Comparison of ENCODE assay signal across 1 cellular context in the genomic region with DNA sequence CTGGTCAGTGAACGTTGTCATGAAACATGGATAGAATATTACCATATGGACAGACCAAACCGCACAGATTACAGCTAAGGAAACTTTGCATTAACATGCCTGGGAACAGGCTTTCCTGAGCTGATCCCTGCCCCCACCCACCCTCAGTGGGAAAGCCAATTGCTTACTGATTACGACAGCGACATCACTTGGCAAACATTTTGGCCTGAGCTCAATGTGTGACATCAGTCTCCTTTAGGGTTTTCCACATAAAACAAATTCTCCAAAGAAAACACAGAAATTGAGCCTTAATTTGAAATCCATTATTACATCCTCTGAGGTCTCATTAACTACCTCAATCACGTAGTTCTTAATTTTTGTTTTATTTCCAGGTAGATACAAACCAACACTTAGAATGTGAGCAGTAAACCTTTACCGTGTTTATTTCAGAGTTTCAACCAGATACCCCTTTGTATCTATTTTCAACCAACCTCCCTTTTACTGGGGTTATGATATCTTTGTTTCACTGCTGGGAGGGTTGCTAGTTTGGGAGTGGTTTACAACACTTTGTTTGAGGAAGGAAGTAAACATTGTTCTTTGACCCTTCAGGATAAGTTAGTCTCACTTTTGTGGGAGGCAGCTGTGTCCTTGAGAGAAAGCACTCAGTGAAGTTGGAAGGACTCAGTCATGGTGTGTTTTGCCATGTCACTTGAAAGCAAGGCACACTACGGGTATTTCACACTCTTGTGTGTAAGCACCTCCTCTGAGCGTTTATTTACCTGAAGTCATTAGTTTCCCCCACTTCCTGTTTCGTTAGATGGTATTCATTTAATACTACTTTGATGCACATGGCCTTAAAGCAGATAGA.
TF ChIP-seq lines count a peak whose summit lies in the region.

No MANE protein-coding gene starts in this region.

TF ChIP-seq in HepG2, 621 proteins besides CTCF, POLR2A, EP300 and RAD21 (continued from another document and continues in another):
- TF ChIP-seq, protein P1, sequence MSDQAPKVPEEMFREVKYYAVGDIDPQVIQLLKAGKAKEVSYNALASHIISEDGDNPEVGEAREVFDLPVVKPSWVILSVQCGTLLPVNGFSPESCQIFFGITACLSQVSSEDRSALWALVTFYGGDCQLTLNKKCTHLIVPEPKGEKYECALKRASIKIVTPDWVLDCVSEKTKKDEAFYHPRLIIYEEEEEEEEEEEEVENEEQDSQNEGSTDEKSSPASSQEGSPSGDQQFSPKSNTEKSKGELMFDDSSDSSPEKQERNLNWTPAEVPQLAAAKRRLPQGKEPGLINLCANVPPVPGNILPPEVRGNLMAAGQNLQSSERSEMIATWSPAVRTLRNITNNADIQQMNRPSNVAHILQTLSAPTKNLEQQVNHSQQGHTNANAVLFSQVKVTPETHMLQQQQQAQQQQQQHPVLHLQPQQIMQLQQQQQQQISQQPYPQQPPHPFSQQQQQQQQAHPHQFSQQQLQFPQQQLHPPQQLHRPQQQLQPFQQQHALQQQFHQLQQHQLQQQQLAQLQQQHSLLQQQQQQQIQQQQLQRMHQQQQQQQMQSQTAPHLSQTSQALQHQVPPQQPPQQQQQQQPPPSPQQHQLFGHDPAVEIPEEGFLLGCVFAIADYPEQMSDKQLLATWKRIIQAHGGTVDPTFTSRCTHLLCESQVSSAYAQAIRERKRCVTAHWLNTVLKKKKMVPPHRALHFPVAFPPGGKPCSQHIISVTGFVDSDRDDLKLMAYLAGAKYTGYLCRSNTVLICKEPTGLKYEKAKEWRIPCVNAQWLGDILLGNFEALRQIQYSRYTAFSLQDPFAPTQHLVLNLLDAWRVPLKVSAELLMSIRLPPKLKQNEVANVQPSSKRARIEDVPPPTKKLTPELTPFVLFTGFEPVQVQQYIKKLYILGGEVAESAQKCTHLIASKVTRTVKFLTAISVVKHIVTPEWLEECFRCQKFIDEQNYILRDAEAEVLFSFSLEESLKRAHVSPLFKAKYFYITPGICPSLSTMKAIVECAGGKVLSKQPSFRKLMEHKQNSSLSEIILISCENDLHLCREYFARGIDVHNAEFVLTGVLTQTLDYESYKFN (CRISPR knock-in tag; conservative IDR thresholded peaks at IDR 0.05) = peak; percentile 97
- no peak for TF ChIP-seq GZF1 (CRISPR knock-in tag; IDR thresholded peaks at IDR 0.05)
- TF ChIP-seq ZFP41 (CRISPR knock-in tag; IDR thresholded peaks at IDR 0.05; ENCODE audit: borderline replicate concordance) = no peak
- TF ChIP-seq MIER2 (CRISPR knock-in tag; IDR thresholded peaks at IDR 0.05) = peak; percentile 54; the same call in 1 of the 2 replicates
- TF ChIP-seq, protein P2, sequence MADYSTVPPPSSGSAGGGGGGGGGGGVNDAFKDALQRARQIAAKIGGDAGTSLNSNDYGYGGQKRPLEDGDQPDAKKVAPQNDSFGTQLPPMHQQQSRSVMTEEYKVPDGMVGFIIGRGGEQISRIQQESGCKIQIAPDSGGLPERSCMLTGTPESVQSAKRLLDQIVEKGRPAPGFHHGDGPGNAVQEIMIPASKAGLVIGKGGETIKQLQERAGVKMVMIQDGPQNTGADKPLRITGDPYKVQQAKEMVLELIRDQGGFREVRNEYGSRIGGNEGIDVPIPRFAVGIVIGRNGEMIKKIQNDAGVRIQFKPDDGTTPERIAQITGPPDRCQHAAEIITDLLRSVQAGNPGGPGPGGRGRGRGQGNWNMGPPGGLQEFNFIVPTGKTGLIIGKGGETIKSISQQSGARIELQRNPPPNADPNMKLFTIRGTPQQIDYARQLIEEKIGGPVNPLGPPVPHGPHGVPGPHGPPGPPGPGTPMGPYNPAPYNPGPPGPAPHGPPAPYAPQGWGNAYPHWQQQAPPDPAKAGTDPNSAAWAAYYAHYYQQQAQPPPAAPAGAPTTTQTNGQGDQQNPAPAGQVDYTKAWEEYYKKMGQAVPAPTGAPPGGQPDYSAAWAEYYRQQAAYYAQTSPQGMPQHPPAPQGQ (CRISPR knock-in tag; IDR thresholded peaks at IDR 0.05; ENCODE audit: borderline replicate concordance) = no peak
- TF ChIP-seq, protein P3, sequence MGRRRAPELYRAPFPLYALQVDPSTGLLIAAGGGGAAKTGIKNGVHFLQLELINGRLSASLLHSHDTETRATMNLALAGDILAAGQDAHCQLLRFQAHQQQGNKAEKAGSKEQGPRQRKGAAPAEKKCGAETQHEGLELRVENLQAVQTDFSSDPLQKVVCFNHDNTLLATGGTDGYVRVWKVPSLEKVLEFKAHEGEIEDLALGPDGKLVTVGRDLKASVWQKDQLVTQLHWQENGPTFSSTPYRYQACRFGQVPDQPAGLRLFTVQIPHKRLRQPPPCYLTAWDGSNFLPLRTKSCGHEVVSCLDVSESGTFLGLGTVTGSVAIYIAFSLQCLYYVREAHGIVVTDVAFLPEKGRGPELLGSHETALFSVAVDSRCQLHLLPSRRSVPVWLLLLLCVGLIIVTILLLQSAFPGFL (CRISPR knock-in tag; IDR thresholded peaks at IDR 0.05) = no peak
- TF ChIP-seq ZNF674 (CRISPR knock-in tag; IDR thresholded peaks at IDR 0.05; ENCODE audit: low read depth) = no peak
- TF ChIP-seq KLF15 (CRISPR knock-in tag; IDR thresholded peaks at IDR 0.05; ENCODE audit: borderline replicate concordance) = no peak
- TF ChIP-seq, protein P4, sequence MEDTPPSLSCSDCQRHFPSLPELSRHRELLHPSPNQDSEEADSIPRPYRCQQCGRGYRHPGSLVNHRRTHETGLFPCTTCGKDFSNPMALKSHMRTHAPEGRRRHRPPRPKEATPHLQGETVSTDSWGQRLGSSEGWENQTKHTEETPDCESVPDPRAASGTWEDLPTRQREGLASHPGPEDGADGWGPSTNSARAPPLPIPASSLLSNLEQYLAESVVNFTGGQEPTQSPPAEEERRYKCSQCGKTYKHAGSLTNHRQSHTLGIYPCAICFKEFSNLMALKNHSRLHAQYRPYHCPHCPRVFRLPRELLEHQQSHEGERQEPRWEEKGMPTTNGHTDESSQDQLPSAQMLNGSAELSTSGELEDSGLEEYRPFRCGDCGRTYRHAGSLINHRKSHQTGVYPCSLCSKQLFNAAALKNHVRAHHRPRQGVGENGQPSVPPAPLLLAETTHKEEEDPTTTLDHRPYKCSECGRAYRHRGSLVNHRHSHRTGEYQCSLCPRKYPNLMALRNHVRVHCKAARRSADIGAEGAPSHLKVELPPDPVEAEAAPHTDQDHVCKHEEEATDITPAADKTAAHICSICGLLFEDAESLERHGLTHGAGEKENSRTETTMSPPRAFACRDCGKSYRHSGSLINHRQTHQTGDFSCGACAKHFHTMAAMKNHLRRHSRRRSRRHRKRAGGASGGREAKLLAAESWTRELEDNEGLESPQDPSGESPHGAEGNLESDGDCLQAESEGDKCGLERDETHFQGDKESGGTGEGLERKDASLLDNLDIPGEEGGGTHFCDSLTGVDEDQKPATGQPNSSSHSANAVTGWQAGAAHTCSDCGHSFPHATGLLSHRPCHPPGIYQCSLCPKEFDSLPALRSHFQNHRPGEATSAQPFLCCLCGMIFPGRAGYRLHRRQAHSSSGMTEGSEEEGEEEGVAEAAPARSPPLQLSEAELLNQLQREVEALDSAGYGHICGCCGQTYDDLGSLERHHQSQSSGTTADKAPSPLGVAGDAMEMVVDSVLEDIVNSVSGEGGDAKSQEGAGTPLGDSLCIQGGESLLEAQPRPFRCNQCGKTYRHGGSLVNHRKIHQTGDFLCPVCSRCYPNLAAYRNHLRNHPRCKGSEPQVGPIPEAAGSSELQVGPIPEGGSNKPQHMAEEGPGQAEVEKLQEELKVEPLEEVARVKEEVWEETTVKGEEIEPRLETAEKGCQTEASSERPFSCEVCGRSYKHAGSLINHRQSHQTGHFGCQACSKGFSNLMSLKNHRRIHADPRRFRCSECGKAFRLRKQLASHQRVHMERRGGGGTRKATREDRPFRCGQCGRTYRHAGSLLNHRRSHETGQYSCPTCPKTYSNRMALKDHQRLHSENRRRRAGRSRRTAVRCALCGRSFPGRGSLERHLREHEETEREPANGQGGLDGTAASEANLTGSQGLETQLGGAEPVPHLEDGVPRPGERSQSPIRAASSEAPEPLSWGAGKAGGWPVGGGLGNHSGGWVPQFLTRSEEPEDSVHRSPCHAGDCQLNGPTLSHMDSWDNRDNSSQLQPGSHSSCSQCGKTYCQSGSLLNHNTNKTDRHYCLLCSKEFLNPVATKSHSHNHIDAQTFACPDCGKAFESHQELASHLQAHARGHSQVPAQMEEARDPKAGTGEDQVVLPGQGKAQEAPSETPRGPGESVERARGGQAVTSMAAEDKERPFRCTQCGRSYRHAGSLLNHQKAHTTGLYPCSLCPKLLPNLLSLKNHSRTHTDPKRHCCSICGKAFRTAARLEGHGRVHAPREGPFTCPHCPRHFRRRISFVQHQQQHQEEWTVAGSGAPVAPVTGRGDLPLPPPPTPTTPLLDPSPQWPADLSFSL (CRISPR knock-in tag; IDR thresholded peaks at IDR 0.05) = 0 out of 2 replicates have a peak, but pooled peaks have one; percentile 57
- TF ChIP-seq SRF (IDR thresholded peaks at IDR 0.05; ENCODE audit: low read depth, low read length) = no peak
- TF ChIP-seq, protein P5, sequence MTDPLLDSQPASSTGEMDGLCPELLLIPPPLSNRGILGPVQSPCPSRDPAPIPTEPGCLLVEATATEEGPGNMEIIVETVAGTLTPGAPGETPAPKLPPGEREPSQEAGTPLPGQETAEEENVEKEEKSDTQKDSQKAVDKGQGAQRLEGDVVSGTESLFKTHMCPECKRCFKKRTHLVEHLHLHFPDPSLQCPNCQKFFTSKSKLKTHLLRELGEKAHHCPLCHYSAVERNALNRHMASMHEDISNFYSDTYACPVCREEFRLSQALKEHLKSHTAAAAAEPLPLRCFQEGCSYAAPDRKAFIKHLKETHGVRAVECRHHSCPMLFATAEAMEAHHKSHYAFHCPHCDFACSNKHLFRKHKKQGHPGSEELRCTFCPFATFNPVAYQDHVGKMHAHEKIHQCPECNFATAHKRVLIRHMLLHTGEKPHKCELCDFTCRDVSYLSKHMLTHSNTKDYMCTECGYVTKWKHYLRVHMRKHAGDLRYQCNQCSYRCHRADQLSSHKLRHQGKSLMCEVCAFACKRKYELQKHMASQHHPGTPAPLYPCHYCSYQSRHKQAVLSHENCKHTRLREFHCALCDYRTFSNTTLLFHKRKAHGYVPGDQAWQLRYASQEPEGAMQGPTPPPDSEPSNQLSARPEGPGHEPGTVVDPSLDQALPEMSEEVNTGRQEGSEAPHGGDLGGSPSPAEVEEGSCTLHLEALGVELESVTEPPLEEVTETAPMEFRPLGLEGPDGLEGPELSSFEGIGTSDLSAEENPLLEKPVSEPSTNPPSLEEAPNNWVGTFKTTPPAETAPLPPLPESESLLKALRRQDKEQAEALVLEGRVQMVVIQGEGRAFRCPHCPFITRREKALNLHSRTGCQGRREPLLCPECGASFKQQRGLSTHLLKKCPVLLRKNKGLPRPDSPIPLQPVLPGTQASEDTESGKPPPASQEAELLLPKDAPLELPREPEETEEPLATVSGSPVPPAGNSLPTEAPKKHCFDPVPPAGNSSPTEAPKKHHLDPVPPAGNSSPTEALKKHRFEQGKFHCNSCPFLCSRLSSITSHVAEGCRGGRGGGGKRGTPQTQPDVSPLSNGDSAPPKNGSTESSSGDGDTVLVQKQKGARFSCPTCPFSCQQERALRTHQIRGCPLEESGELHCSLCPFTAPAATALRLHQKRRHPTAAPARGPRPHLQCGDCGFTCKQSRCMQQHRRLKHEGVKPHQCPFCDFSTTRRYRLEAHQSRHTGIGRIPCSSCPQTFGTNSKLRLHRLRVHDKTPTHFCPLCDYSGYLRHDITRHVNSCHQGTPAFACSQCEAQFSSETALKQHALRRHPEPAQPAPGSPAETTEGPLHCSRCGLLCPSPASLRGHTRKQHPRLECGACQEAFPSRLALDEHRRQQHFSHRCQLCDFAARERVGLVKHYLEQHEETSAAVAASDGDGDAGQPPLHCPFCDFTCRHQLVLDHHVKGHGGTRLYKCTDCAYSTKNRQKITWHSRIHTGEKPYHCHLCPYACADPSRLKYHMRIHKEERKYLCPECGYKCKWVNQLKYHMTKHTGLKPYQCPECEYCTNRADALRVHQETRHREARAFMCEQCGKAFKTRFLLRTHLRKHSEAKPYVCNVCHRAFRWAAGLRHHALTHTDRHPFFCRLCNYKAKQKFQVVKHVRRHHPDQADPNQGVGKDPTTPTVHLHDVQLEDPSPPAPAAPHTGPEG (CRISPR knock-in tag; IDR thresholded peaks at IDR 0.05) = peak; percentile 58; the same call in 1 of the 2 replicates
- no peak for TF ChIP-seq EED (CRISPR knock-in tag; IDR thresholded peaks at IDR 0.05)
- TF ChIP-seq TARDBP (CRISPR knock-in tag; IDR thresholded peaks at IDR 0.05) = peak; percentile 87
- TF ChIP-seq ZNF232 (CRISPR knock-in tag; IDR thresholded peaks at IDR 0.05; ENCODE audit: borderline replicate concordance) = no peak; the same call in 1 of the 2 replicates
- peak; percentile 92 for TF ChIP-seq ZNF605 (CRISPR knock-in tag; IDR thresholded peaks at IDR 0.05)
- no peak for TF ChIP-seq PCBP2 (optimal IDR thresholded peaks at IDR 0.05; ENCODE audit: low read depth, low read length, poor library complexity, severe bottlenecking)
- peak; percentile 77; the same call in 1 of the 2 replicates for TF ChIP-seq MIER3 (CRISPR knock-in tag; IDR thresholded peaks at IDR 0.05; ENCODE audit: borderline replicate concordance)
- peak; percentile 68 for TF ChIP-seq NR2F6 (IDR thresholded peaks at IDR 0.05)
- peak; percentile 79 for TF ChIP-seq NR2F6 (CRISPR knock-in tag; IDR thresholded peaks at IDR 0.05)
- TF ChIP-seq SNAPC2 (CRISPR knock-in tag; IDR thresholded peaks at IDR 0.05) = peak; percentile 86; the same call in 1 of the 2 replicates
- TF ChIP-seq KLF6 (CRISPR knock-in tag; IDR thresholded peaks at IDR 0.05) = 0 out of 2 replicates have a peak, but pooled peaks have one; percentile 52
- no peak for TF ChIP-seq ZC3H13 (CRISPR knock-in tag; IDR thresholded peaks at IDR 0.05)
- peak; percentile 87 for TF ChIP-seq TCF7 (IDR thresholded peaks at IDR 0.05; ENCODE audit: low read depth)
- TF ChIP-seq, protein P6, sequence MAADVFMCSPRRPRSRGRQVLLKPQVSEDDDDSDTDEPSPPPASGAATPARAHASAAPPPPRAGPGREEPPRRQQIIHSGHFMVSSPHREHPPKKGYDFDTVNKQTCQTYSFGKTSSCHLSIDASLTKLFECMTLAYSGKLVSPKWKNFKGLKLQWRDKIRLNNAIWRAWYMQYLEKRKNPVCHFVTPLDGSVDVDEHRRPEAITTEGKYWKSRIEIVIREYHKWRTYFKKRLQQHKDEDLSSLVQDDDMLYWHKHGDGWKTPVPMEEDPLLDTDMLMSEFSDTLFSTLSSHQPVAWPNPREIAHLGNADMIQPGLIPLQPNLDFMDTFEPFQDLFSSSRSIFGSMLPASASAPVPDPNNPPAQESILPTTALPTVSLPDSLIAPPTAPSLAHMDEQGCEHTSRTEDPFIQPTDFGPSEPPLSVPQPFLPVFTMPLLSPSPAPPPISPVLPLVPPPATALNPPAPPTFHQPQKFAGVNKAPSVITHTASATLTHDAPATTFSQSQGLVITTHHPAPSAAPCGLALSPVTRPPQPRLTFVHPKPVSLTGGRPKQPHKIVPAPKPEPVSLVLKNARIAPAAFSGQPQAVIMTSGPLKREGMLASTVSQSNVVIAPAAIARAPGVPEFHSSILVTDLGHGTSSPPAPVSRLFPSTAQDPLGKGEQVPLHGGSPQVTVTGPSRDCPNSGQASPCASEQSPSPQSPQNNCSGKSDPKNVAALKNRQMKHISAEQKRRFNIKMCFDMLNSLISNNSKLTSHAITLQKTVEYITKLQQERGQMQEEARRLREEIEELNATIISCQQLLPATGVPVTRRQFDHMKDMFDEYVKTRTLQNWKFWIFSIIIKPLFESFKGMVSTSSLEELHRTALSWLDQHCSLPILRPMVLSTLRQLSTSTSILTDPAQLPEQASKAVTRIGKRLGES (CRISPR knock-in tag; IDR thresholded peaks at IDR 0.05; ENCODE audit: borderline replicate concordance) = no peak
- 0 out of 2 replicates have a peak, but pooled peaks have one; percentile 28 for TF ChIP-seq ZNF772 (CRISPR knock-in tag; IDR thresholded peaks at IDR 0.05)
- TF ChIP-seq ZFP62 (CRISPR knock-in tag; IDR thresholded peaks at IDR 0.05) = no peak
- no peak for TF ChIP-seq MATR3 (CRISPR knock-in tag; IDR thresholded peaks at IDR 0.05)
- peak; percentile 33; the same call in 1 of the 2 replicates for TF ChIP-seq ATF1 (CRISPR knock-in tag; IDR thresholded peaks at IDR 0.05)
- peak; percentile 20 for TF ChIP-seq XRCC5 (optimal IDR thresholded peaks at IDR 0.05; ENCODE audit: low read length)
- TF ChIP-seq ETV6 (CRISPR knock-in tag; conservative IDR thresholded peaks at IDR 0.05) = no peak
- no peak for TF ChIP-seq ZNF446 (CRISPR knock-in tag; IDR thresholded peaks at IDR 0.05)
- peak; percentile 81 for TF ChIP-seq FOXP1 (IDR thresholded peaks at IDR 0.05)
- TF ChIP-seq FOXP1 (CRISPR knock-in tag; IDR thresholded peaks at IDR 0.05) = peak; percentile 97
